Comparison of ENCODE assay signal across 20 cellular contexts in the genomic region with DNA sequence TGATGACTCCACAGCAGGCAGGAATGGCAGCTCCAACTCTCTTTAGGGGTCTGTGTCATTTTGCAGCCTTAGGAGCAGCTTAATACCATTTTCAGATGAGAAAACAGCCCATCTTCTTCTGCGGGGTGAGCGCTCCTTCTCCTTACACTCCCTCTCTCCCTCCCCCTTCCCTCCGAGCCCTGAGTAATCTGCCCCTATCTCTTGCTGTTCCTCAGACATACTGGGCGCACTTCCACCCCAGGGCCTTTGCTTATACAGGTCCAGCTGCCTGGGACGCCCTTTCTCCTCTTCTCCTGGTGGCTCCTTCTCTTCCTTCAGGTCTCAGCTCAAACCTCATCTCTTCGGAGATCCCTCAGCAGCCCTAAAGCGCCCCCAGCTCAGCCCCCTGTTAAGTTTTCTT. TPM values are rescaled to one million over a fixed set of nuclear protein-coding genes. Genes with fewer than 3 reads are reported as not detected.
"Had no signal": no experiment of that assay in that cellular context is flagged by ENCODE, and none has a peak within 500 bp of the region (broad histone marks: within the 10 kb centered on the region; RNA-seq: fewer than 3 reads in every experiment).

No MANE protein-coding gene starts in this region.

- H3K27ac Mint-ChIP-seq: naive thymus-derived CD4-positive, alpha-beta T cell; progenitor cell of endocrine pancreas had no signal

- DNase-seq: colonic mucosa; effector CD8-positive, alpha-beta T cell; heart left ventricle; hippocampal formation; naive thymus-derived CD4-positive, alpha-beta T cell; nephron progenitor cell; pancreas; stimulated activated CD4-positive, alpha-beta T cell treated with anti-CD3 and anti-CD28 coated beads, Interleukin-15, amount 100 ng/mL, for 24 hours; stimulated activated CD4-positive, alpha-beta T cell treated with anti-CD3 and anti-CD28 coated beads, Interleukin-1b, Interleukin-23, amount 100 ng/mL, for 48 hours; stimulated activated CD4-positive, alpha-beta T cell treated with anti-CD3 and anti-CD28 coated beads, Interleukin-4, amount 100 ng/mL, for 4 hours; stimulated activated naive CD4-positive, alpha-beta T cell; stomach; substantia nigra; transverse colon had no signal

- H3K27me3 Mint-ChIP-seq: naive thymus-derived CD4-positive, alpha-beta T cell had no signal

- H3K27ac ChIP-seq: colonic mucosa, heart left ventricle, pancreas, stomach, thoracic aorta, transverse colon had no signal

- H3K36me3 Mint-ChIP-seq: naive thymus-derived CD4-positive, alpha-beta T cell had no signal

- H3K27me3 ChIP-seq: colonic mucosa, heart left ventricle, pancreas, stomach, transverse colon had no signal

- H3K4me3 Mint-ChIP-seq: naive thymus-derived CD4-positive, alpha-beta T cell; nephron progenitor cell had no signal

- H3K9me3 ChIP-seq: colonic mucosa, heart left ventricle, pancreas, stomach, thoracic aorta, transverse colon had no signal

- H3K9me3 Mint-ChIP-seq: naive thymus-derived CD4-positive, alpha-beta T cell; nephron progenitor cell had no signal

- H3K4me1 ChIP-seq: pancreas had no signal

- H3K4me3 ChIP-seq: colonic mucosa, heart left ventricle, pancreas, stomach, thoracic aorta, transverse colon had no signal

- FAIRE-seq: frontal cortex, pancreas, urothelium cell line had no signal

- ATAC-seq: heart left ventricle; naive thymus-derived CD4-positive, alpha-beta T cell; pancreas; right cardiac atrium had no signal

- H3K36me3 ChIP-seq: colonic mucosa, heart left ventricle, pancreas, stomach, thoracic aorta, transverse colon had no signal

RNA-seq across cellular contexts. Expression of gene SNAI1, which starts 54.8 kb away (rescaled TPM):
- total RNA-seq: frontal cortex, kidney epithelial cell had no signal
